In the genomic region with DNA sequence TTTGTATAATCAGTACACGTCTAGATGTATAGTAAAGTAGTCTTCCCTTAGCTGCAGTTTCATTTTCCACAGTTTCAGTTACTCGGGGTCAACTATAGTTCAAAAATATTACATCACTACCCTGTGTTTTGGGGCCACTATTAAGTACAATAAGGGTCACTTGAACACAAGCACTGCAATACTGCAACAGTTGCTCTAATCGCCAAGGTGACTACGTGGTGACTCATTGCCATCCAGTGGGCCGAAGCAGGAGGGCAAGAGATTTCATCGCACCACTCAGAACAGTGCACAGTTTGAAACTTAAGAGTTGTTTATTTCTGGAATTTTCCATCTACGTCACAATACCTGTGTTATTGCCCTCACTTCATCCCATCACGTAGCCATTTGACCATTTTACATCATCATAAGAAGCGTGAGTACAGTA, we compare ENCODE assay signal across 1 cellular context.
A peak's percentile ranks its signal among the peaks of the same experiment; 100 is the strongest.
TF ChIP-seq lines count a peak whose summit lies in the region.

ARL14EPL (plus strand) TSS at position 379 of the 424 bp plus-strand sequence. CDS start 18,994 bp downstream, outside the sequence.

TF ChIP-seq in HEK293, 187 proteins besides CTCF, POLR2A, EP300 and RAD21 (continued from another document):
- TF ChIP-seq PRDM10 (tag by site-specific recombination; IDR thresholded peaks at IDR 0.05) (0 out of 2 replicates have a peak, but pooled peaks have one; percentile 15), ZEB2 (tag by site-specific recombination; IDR thresholded peaks at IDR 0.05) (0 out of 2 replicates have a peak, but pooled peaks have one; percentile 22), ZNF37A (tag by site-specific recombination; IDR thresholded peaks at IDR 0.05) (no peak), ZNF629 (tag by site-specific recombination; IDR thresholded peaks at IDR 0.05) (0 out of 2 replicates have a peak, but pooled peaks have one; percentile 51), ZBTB21 (tag by site-specific recombination; IDR thresholded peaks at IDR 0.05) (peak; percentile 64), ZNF558 (tag by site-specific recombination; IDR thresholded peaks at IDR 0.05) (0 out of 2 replicates have a peak, but pooled peaks have one; percentile 26), ZNF660 (tag by site-specific recombination; IDR thresholded peaks at IDR 0.05) (0 out of 2 replicates have a peak, but pooled peaks have one; percentile 13), ZNF335 (tag by site-specific recombination; conservative IDR thresholded peaks at IDR 0.05) (peak; percentile 19; the same call in 1 of the 2 replicates), PRDM1 (tag by site-specific recombination; IDR thresholded peaks at IDR 0.05) (no peak)
- TF ChIP-seq, protein P1, sequence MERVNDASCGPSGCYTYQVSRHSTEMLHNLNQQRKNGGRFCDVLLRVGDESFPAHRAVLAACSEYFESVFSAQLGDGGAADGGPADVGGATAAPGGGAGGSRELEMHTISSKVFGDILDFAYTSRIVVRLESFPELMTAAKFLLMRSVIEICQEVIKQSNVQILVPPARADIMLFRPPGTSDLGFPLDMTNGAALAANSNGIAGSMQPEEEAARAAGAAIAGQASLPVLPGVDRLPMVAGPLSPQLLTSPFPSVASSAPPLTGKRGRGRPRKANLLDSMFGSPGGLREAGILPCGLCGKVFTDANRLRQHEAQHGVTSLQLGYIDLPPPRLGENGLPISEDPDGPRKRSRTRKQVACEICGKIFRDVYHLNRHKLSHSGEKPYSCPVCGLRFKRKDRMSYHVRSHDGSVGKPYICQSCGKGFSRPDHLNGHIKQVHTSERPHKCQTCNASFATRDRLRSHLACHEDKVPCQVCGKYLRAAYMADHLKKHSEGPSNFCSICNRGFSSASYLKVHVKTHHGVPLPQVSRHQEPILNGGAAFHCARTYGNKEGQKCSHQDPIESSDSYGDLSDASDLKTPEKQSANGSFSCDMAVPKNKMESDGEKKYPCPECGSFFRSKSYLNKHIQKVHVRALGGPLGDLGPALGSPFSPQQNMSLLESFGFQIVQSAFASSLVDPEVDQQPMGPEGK (tag by site-specific recombination; IDR thresholded peaks at IDR 0.05): 0 out of 2 replicates have a peak, but pooled peaks have one; percentile 19
